Comparison of ENCODE assay signal across 10 cellular contexts in the genomic region with DNA sequence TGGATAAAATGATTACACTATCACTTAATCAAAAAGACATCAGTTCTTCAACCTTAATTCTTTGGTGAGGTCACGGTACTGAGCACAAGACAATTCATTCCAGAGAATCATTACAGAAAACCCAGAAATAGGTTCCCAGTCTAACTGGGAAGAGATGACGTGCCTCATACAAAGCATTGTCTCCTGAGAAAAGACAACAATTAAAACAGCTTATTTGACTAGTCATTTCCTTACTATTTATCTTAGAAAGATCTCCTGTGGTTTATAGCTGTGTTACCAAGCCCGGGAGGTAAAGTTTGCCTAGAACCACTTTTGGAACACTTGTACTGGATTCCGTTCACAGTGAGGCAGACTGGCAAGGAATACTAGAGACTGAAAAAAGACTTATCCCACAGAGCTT. TPM values are rescaled to one million over a fixed set of nuclear protein-coding genes. Genes with fewer than 3 reads are reported as not detected.
DNase-seq lines count a peak whose midpoint lies in the region; ATAC-seq and TF ChIP-seq lines count a peak whose summit lies in the region.
"Had no signal": no experiment of that assay in that cellular context is flagged by ENCODE, and none has a peak within 500 bp of the region (broad histone marks: within the 10 kb centered on the region; RNA-seq: fewer than 3 reads in every experiment).

No MANE protein-coding gene starts in this region.

- POLR2A ChIA-PET in BJ (lab: Charles Lee): no interaction called here

- H3K27ac Mint-ChIP-seq in natural killer cell: no peak overlapping the region

- H3K4me2 ChIP-seq in Loucy (ENCODE audit: low read depth, low read length, poor library complexity, severe bottlenecking) (peak overlapping the region; percentile 87), mammary epithelial cell (ENCODE audit: insufficient read depth, low read depth, low read length) (peak overlapping the region; percentile 39)

- ATAC-seq in natural killer cell (no peak), GM19455 (IDR thresholded peaks at IDR 0.05; ENCODE audit: unreplicated experiment) (no peak)

- no peaks in the 10 kb centered on the region for H3K9me3 Mint-ChIP-seq in natural killer cell

- H3K36me3 ChIP-seq in BJ (ENCODE audit: control insufficient read depth, insufficient read depth, low read length): no peaks in the 10 kb centered on the region
- peaks cover 21% of the 10 kb centered on the region; the same call in 1 of the 2 replicates for H3K36me3 ChIP-seq in Loucy (ENCODE audit: insufficient read depth, low read length)
- peaks cover 3% of the 10 kb centered on the region for H3K36me3 ChIP-seq in mammary epithelial cell (ENCODE audit: insufficient read depth, low read length)

- H3K4me3 Mint-ChIP-seq in natural killer cell: peak overlapping the region; percentile 8

- DNase-seq in BJ (ENCODE audit: low read depth) (peak; percentile 59), mammary epithelial cell (peak; percentile 87), natural killer cell (no peak), HuH-7 (ENCODE audit: low spot score) (no peak), OCI-M2 (lab: John Stamatoyannopoulos, UW; ENCODE audit: unreplicated experiment) (no peak), NCI-H1092 (lab: John Stamatoyannopoulos, UW) (no peak)
- DNase-seq: NCI-H82, nucleus accumbens had no signal

- no peaks in the 10 kb centered on the region for H3K9me2 ChIP-seq in Loucy (replicated peaks; ENCODE audit: low read depth, low read length)

- H3K4me3 ChIP-seq in BJ (ENCODE audit: low read depth, low read length) (no peak overlapping the region), Loucy (ENCODE audit: low read length, poor library complexity, severe bottlenecking) (peak overlapping the region; percentile 40), mammary epithelial cell (replicated peaks in 1 of 3; ENCODE audit: insufficient read depth in 1 of 3, low read depth in 2 of 3, low read length in 3 of 3) (no peak overlapping the region)

- H3K27ac ChIP-seq in mammary epithelial cell (ENCODE audit: insufficient read depth, low read depth, low read length): peak overlapping the region; percentile 38

- no peaks in the 10 kb centered on the region for H3F3A ChIP-seq in Loucy (ENCODE audit: low read depth)

- H3K9me3 ChIP-seq in Loucy (ENCODE audit: insufficient read depth, low read depth, low read length) (no peaks in the 10 kb centered on the region), mammary epithelial cell (replicated peaks; ENCODE audit: insufficient read depth, low read length) (no peaks in the 10 kb centered on the region)

- H2AFZ ChIP-seq in Loucy (ENCODE audit: low read length): no peak overlapping the region
- H2AFZ ChIP-seq in mammary epithelial cell (ENCODE audit: low read depth, low read length): no peak overlapping the region

- H3K27me3 Mint-ChIP-seq in natural killer cell (ENCODE audit: low read depth in 2 of 2): no peaks in the 10 kb centered on the region

- H3K79me2 ChIP-seq in Loucy (ENCODE audit: insufficient read depth, low read length): peaks cover 98% of the 10 kb centered on the region
- peaks cover 100% of the 10 kb centered on the region for H3K79me2 ChIP-seq in mammary epithelial cell (ENCODE audit: insufficient read depth, low read length)

- H3K36me3 Mint-ChIP-seq in natural killer cell: no peaks in the 10 kb centered on the region

- peaks cover 92% of the 10 kb centered on the region for H4K20me1 ChIP-seq in Loucy (ENCODE audit: insufficient read depth, low read length, poor library complexity, severe bottlenecking)
- peaks cover 2% of the 10 kb centered on the region for H4K20me1 ChIP-seq in mammary epithelial cell (ENCODE audit: insufficient read depth, low read length)

- dilution Hi-C loops in mammary epithelial cell (cut with HindIII; ENCODE audit: low sequenced_read_pairs): no loop called here

- H3K4me1 Mint-ChIP-seq in natural killer cell: peaks cover 52 to 59% of the 10 kb centered on the region in 2 donors

- H3K9ac ChIP-seq in Loucy (ENCODE audit: low read depth, low read length, poor library complexity, severe bottlenecking) (no peak overlapping the region), mammary epithelial cell (ENCODE audit: insufficient read depth, low read length) (no peak overlapping the region)

- TF ChIP-seq CTCF in BJ (IDR thresholded peaks at IDR 0.05; ENCODE audit: insufficient read depth, low read depth, low read length) (no peak), Loucy (conservative IDR thresholded peaks at IDR 0.05; ENCODE audit: low read length) (no peak), mammary epithelial cell (conservative IDR thresholded peaks at IDR 0.05 in 1 of 2, IDR thresholded peaks at IDR 0.05 in 1 of 2; ENCODE audit: extremely low read depth in 1 of 2, insufficient read depth in 1 of 2, low read depth in 1 of 2, low read length in 2 of 2) (no peak), natural killer cell (IDR thresholded peaks at IDR 0.05) (no peak)

- peaks cover 38% of the 10 kb centered on the region for H3K4me1 ChIP-seq in Loucy (ENCODE audit: insufficient read depth, low read length, poor library complexity, severe bottlenecking)
- peaks cover 27% of the 10 kb centered on the region for H3K4me1 ChIP-seq in mammary epithelial cell (ENCODE audit: insufficient read depth, low read length)

- in situ Hi-C loops in mammary epithelial cell (cut with MboI; ENCODE audit: low sequenced_read_pairs in 2 of 2): no loop called here

- intact Hi-C loops in mammary epithelial cell (cut with micrococcal nuclease): no loop called here
- intact Hi-C loops in natural killer cell (cut with micrococcal nuclease): no loop called here

- CTCF ChIA-PET in BJ (lab: Yijun Ruan, JAX) (interaction anchor here (1.1 to 3.5 kb wide), 7 partner anchors 9 to 219 kb away, joined by 3 to 13 read pairs (median 4); a partner anchor contains a TSS), mammary epithelial cell (lab: Charles Lee; ENCODE audit: low non-redundant PET) (no interaction called here)

- WGBS in mammary epithelial cell (ENCODE audit: low coverage, missing lambda C conversion rate): 25% methylated on average over 4 of the region's 4 CpGs

- H3K27me3 ChIP-seq in BJ (ENCODE audit: control insufficient read depth, insufficient read depth, low read length) (no peaks in the 10 kb centered on the region), Loucy (ENCODE audit: insufficient read depth, low read length, poor library complexity, severe bottlenecking) (no peaks in the 10 kb centered on the region), mammary epithelial cell (ENCODE audit: insufficient read depth, low read length) (no peaks in the 10 kb centered on the region)

- BruUV-seq in mammary epithelial cell (replicated peaks; lab: Mats Ljungman, UMichigan): no TSS peak

RNA-seq across cellular contexts. Expression of a gene that starts 5.1 kb away (rescaled TPM):
- polyA plus RNA-seq in BJ (2011; rRNA removed) (10.4 and 16.5 TPM in 2 replicates), mammary epithelial cell (17.8 TPM)
- 40.5 and 42.1 TPM in 2 replicates for polyA minus RNA-seq in BJ (2011; rRNA and poly(A)+ RNA removed)
- total RNA-seq in mammary epithelial cell (10 to 100 TPM; 22.7 to 31.1 TPM), natural killer cell (100 to 1,000 TPM; 163 to 177 (median 171) TPM)
- polyA minus RNA-seq in mammary epithelial cell: 60.6 TPM

RNA-seq across cellular contexts. Expression of a gene that starts 43.4 kb away (rescaled TPM):
- polyA plus RNA-seq in BJ (2011; rRNA removed) (2.1 and 2.8 TPM in 2 replicates), mammary epithelial cell (7.9 TPM)
- polyA minus RNA-seq in BJ (2011; rRNA and poly(A)+ RNA removed): 1.2 and 1.9 TPM in 2 replicates
- total RNA-seq in mammary epithelial cell (1 to 10 TPM; 2.3 to 7.3 TPM), natural killer cell (10 to 100 TPM; 22.5 to 27.3 (median 23.2) TPM)
- polyA minus RNA-seq in mammary epithelial cell: 6.2 TPM

RNA-seq across cellular contexts. Expression of a gene that starts 48.7 kb away (rescaled TPM):
- polyA plus RNA-seq in BJ (2011; rRNA removed) (62.2 and 86.0 TPM in 2 replicates), mammary epithelial cell (105 TPM)
- 51.7 and 63.2 TPM in 2 replicates for polyA minus RNA-seq in BJ (2011; rRNA and poly(A)+ RNA removed)
- total RNA-seq in mammary epithelial cell (100 to 1,000 TPM in 1 of 2 donors, 10 to 100 TPM in 1; 80.2 to 129 TPM), natural killer cell (100 to 1,000 TPM; 132 to 152 (median 152) TPM)
- 226 TPM for polyA minus RNA-seq in mammary epithelial cell

RNA-seq across cellular contexts. Expression of a gene that starts 59.6 kb away (rescaled TPM):
- polyA plus RNA-seq in BJ (2011; rRNA removed) (not detected in 2 replicates), mammary epithelial cell (not detected)
- not detected in 2 replicates for polyA minus RNA-seq in BJ (2011; rRNA and poly(A)+ RNA removed)
- total RNA-seq in mammary epithelial cell (not detected), natural killer cell (1 to 10 TPM in 1 of 3 donors, under 1 TPM in 2; 0.33 to 1.4 (median 0.97) TPM)
- polyA minus RNA-seq in mammary epithelial cell: not detected

Comparison
In these comparisons a context has a peak if more than half of its experiments do, and no peak if none do; other contexts are left out.
1. DNase-seq: peak in BJ (single experiment) and mammary epithelial cell (single experiment); none in natural killer cell (single experiment), HuH-7 (single experiment), OCI-M2 (single experiment) and NCI-H1092 (single experiment).
2. RNA of a gene that starts 5.1 kb away (total RNA-seq): 163 to 177 TPM in natural killer cell; 22.7 to 31.1 TPM in mammary epithelial cell; every median in the first group is over 4 times any median in the second.